In the genomic region with DNA sequence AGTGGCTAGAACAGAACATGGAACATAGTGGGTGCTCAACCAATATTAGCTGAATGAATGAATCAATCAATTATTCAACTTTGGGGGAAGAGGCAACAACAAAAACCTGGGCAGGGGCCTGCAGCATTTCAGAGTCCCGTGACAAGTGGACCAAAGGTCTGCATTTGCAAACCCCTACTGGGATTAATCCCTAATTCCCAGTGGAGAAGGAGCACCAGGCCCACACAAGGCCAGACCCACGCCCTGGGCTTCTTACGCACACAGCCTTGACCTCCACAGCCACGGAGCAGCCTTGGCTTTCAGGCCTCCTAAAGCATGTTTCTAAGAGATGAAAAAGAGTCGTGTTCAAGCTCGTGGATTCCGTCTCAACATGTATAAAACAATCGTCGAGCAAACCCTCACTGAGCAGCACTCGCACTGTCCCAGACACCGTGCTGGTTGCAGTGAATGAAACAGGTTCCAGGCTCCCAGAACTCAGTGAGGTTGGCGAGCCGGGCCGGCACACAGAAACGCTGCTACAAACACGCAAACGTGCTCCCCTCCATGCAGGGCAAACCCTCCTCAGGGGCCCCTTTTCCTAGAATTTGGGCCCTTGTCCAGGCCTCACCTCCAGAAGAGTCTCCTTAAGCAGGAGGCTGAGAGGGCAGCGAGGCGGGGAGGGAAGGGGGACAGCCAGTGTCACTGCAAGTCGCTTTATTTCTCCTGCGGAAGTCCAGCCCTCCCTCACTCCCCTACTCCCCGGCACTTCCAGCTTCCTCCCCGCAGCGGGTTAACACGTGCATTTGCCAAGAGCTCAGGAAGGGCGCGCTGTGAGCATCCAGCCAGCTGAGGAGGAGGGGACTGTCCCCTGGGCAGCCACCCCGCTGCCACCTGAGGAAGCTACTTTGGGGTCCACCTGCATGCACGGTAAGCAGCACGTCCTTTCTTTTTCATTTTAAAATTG, we compare ENCODE assay signal across 1 cellular context.
TF ChIP-seq lines count a peak whose summit lies in the region.

No MANE protein-coding gene starts in this region.

TF ChIP-seq in GM23338, 12 proteins besides CTCF, POLR2A, EP300 and RAD21 (continued from another document):
- TF ChIP-seq, protein P1, sequence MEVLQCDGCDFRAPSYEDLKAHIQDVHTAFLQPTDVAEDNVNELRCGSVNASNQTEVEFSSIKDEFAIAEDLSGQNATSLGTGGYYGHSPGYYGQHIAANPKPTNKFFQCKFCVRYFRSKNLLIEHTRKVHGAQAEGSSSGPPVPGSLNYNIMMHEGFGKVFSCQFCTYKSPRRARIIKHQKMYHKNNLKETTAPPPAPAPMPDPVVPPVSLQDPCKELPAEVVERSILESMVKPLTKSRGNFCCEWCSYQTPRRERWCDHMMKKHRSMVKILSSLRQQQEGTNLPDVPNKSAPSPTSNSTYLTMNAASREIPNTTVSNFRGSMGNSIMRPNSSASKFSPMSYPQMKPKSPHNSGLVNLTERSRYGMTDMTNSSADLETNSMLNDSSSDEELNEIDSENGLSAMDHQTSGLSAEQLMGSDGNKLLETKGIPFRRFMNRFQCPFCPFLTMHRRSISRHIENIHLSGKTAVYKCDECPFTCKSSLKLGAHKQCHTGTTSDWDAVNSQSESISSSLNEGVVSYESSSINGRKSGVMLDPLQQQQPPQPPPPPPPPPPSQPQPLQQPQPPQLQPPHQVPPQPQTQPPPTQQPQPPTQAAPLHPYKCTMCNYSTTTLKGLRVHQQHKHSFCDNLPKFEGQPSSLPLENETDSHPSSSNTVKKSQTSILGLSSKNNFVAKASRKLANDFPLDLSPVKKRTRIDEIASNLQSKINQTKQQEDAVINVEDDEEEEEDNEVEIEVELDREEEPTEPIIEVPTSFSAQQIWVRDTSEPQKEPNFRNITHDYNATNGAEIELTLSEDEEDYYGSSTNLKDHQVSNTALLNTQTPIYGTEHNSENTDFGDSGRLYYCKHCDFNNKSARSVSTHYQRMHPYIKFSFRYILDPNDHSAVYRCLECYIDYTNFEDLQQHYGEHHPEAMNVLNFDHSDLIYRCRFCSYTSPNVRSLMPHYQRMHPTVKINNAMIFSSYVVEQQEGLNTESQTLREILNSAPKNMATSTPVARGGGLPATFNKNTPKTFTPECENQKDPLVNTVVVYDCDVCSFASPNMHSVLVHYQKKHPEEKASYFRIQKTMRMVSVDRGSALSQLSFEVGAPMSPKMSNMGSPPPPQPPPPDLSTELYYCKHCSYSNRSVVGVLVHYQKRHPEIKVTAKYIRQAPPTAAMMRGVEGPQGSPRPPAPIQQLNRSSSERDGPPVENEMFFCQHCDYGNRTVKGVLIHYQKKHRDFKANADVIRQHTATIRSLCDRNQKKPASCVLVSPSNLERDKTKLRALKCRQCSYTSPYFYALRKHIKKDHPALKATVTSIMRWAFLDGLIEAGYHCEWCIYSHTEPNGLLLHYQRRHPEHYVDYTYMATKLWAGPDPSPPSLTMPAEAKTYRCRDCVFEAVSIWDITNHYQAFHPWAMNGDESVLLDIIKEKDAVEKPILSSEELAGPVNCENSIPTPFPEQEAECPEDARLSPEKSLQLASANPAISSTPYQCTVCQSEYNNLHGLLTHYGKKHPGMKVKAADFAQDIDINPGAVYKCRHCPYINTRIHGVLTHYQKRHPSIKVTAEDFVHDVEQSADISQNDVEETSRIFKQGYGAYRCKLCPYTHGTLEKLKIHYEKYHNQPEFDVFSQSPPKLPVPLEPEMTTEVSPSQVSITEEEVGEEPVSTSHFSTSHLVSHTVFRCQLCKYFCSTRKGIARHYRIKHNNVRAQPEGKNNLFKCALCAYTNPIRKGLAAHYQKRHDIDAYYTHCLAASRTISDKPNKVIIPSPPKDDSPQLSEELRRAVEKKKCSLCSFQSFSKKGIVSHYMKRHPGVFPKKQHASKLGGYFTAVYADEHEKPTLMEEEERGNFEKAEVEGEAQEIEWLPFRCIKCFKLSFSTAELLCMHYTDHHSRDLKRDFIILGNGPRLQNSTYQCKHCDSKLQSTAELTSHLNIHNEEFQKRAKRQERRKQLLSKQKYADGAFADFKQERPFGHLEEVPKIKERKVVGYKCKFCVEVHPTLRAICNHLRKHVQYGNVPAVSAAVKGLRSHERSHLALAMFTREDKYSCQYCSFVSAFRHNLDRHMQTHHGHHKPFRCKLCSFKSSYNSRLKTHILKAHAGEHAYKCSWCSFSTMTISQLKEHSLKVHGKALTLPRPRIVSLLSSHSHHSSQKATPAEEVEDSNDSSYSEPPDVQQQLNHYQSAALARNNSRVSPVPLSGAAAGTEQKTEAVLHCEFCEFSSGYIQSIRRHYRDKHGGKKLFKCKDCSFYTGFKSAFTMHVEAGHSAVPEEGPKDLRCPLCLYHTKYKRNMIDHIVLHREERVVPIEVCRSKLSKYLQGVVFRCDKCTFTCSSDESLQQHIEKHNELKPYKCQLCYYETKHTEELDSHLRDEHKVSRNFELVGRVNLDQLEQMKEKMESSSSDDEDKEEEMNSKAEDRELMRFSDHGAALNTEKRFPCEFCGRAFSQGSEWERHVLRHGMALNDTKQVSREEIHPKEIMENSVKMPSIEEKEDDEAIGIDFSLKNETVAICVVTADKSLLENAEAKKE (CRISPR knock-in tag; IDR thresholded peaks at IDR 0.05): no peak
- TF ChIP-seq, protein P2, sequence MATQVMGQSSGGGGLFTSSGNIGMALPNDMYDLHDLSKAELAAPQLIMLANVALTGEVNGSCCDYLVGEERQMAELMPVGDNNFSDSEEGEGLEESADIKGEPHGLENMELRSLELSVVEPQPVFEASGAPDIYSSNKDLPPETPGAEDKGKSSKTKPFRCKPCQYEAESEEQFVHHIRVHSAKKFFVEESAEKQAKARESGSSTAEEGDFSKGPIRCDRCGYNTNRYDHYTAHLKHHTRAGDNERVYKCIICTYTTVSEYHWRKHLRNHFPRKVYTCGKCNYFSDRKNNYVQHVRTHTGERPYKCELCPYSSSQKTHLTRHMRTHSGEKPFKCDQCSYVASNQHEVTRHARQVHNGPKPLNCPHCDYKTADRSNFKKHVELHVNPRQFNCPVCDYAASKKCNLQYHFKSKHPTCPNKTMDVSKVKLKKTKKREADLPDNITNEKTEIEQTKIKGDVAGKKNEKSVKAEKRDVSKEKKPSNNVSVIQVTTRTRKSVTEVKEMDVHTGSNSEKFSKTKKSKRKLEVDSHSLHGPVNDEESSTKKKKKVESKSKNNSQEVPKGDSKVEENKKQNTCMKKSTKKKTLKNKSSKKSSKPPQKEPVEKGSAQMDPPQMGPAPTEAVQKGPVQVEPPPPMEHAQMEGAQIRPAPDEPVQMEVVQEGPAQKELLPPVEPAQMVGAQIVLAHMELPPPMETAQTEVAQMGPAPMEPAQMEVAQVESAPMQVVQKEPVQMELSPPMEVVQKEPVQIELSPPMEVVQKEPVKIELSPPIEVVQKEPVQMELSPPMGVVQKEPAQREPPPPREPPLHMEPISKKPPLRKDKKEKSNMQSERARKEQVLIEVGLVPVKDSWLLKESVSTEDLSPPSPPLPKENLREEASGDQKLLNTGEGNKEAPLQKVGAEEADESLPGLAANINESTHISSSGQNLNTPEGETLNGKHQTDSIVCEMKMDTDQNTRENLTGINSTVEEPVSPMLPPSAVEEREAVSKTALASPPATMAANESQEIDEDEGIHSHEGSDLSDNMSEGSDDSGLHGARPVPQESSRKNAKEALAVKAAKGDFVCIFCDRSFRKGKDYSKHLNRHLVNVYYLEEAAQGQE (IDR thresholded peaks at IDR 0.05; ENCODE audit: unreplicated experiment): no peak
